8 cellular contexts compared by ENCODE assay signal in genomic region chr22:38069372-38070249, GRCh38. TPM values are rescaled to one million over a fixed set of nuclear protein-coding genes. Genes with fewer than 3 reads are reported as not detected.
DNase-seq lines count a peak whose midpoint lies in the region; ATAC-seq, FAIRE-seq and TF ChIP-seq lines count a peak whose summit lies in the region.

No MANE protein-coding gene starts in this region.

- no peak for DNase-seq in keratinocyte (ENCODE audit: low read depth, low spot score)
- DNase-seq in thyroid gland: peak in 1 of 2 donors; percentile 13
- no peak for DNase-seq in activated CD4-positive, alpha-beta memory T cell treated with anti-CD3 and anti-CD28 coated beads, Interleukin-2, amount 10 ng/mL, durations not matched to agents 7 days and 5 days
- DNase-seq in COLO668 (lab: John Stamatoyannopoulos, UW; ENCODE audit: unreplicated experiment): no peak

- POLR2A ChIA-PET in activated CD4-positive, alpha-beta memory T cell treated with anti-CD3 and anti-CD28 coated beads, Interleukin-2, amount 10 ng/mL, durations not matched to agents 7 days and 5 days (lab: Charles Lee): interaction anchor here (1.4 kb wide), 1 partner anchor 12 kb away, joined by 3 read pairs; no protein-coding TSS in a partner anchor

- no peaks in the 10 kb centered on the region for H3K4me1 Mint-ChIP-seq in activated CD4-positive, alpha-beta memory T cell treated with anti-CD3 and anti-CD28 coated beads, Interleukin-2, amount 10 ng/mL, durations not matched to agents 7 days and 5 days

- no peak for TF ChIP-seq POLR2A in thyroid gland (IDR thresholded peaks at IDR 0.05)

- WGBS in thyroid gland, 2 donors: 65 to 79% methylated on average over 16 of the region's 21 CpGs

- H3K79me2 ChIP-seq in KMS-11 (ENCODE audit: insufficient read depth, low read depth) (no peaks in the 10 kb centered on the region), keratinocyte (ENCODE audit: control insufficient read depth, insufficient read depth, low read length) (no peaks in the 10 kb centered on the region)

- H3K27me3 Mint-ChIP-seq in activated CD4-positive, alpha-beta memory T cell treated with anti-CD3 and anti-CD28 coated beads, Interleukin-2, amount 10 ng/mL, durations not matched to agents 7 days and 5 days: no peaks in the 10 kb centered on the region

- H3K4me3 ChIP-seq in KMS-11 (IDR thresholded peaks at IDR 0.05; ENCODE audit: insufficient read depth, low read depth, low read length) (no peak overlapping the region), keratinocyte (ENCODE audit: control insufficient read depth in 2 of 3, extremely low read depth in 1 of 3, insufficient read depth in 2 of 3, low read depth in 1 of 3, low read length in 3 of 3) (no peak overlapping the region), thyroid gland (replicated peaks in 1 of 3) (no peak overlapping the region)

- dilution Hi-C loops in keratinocyte (cut with MboI; ENCODE audit: extremely low pct_ligation_motif_present, low sequenced_read_pairs): no loop called here

- no peak for ATAC-seq in HG03442 (IDR thresholded peaks at IDR 0.05; ENCODE audit: unreplicated experiment)
- no peak for ATAC-seq in HG02623 (IDR thresholded peaks at IDR 0.05; ENCODE audit: unreplicated experiment)

- H4K20me1 ChIP-seq in KMS-11 (ENCODE audit: insufficient read depth) (no peaks in the 10 kb centered on the region), keratinocyte (ENCODE audit: control insufficient read depth, extremely low read depth, insufficient read depth, low read length) (no peaks in the 10 kb centered on the region)

- no peaks in the 10 kb centered on the region for H3K9me3 Mint-ChIP-seq in activated CD4-positive, alpha-beta memory T cell treated with anti-CD3 and anti-CD28 coated beads, Interleukin-2, amount 10 ng/mL, durations not matched to agents 7 days and 5 days

- H3K4me2 ChIP-seq in KMS-11: peak overlapping the region; percentile 90
- no peak overlapping the region for H3K4me2 ChIP-seq in keratinocyte (ENCODE audit: control insufficient read depth, extremely low read depth, insufficient read depth, low read depth, low read length)

- CTCF ChIA-PET in activated CD4-positive, alpha-beta memory T cell treated with anti-CD3 and anti-CD28 coated beads, Interleukin-2, amount 10 ng/mL, durations not matched to agents 7 days and 5 days (lab: Charles Lee): interaction anchor here (0.6 kb wide), 1 partner anchor 21 kb away, joined by 4 read pairs; no protein-coding TSS in a partner anchor

- FAIRE-seq in keratinocyte (lab: Jason Lieb, UNC): no peak

- H2AFZ ChIP-seq in KMS-11 (ENCODE audit: low read depth) (peak overlapping the region; percentile 56), keratinocyte (ENCODE audit: control insufficient read depth, low read length) (no peak overlapping the region)

- H3K4me1 ChIP-seq in KMS-11 (ENCODE audit: low read depth, poor library complexity, severe bottlenecking) (peaks cover 22% of the 10 kb centered on the region), keratinocyte (ENCODE audit: control insufficient read depth, extremely low read depth, insufficient read depth, low read length) (no peaks in the 10 kb centered on the region), thyroid gland (no peaks in the 10 kb centered on the region)

- peaks cover 3% of the 10 kb centered on the region for H3K36me3 Mint-ChIP-seq in activated CD4-positive, alpha-beta memory T cell treated with anti-CD3 and anti-CD28 coated beads, Interleukin-2, amount 10 ng/mL, durations not matched to agents 7 days and 5 days (ENCODE audit: low read depth)

- TF ChIP-seq CTCF in KMS-11 (conservative IDR thresholded peaks at IDR 0.05; ENCODE audit: low read depth, low read length) (peak; percentile 85), keratinocyte (optimal IDR thresholded peaks at IDR 0.05 in 1 of 3, IDR thresholded peaks at IDR 0.05 in 1 of 3, conservative IDR thresholded peaks at IDR 0.05 in 1 of 3; ENCODE audit: extremely low read depth in 1 of 3, insufficient read depth in 2 of 3, low read length in 3 of 3) (peak in 2 of 3 experiments; percentile 11 to 60), thyroid gland (IDR thresholded peaks at IDR 0.05) (peak in 1 of 6 experiments; percentile 30)

- H3K9me1 ChIP-seq in keratinocyte (ENCODE audit: control insufficient read depth, extremely low read depth, insufficient read depth, low read length): no peaks in the 10 kb centered on the region

- H3K4me3 Mint-ChIP-seq in activated CD4-positive, alpha-beta memory T cell treated with anti-CD3 and anti-CD28 coated beads, Interleukin-2, amount 10 ng/mL, durations not matched to agents 7 days and 5 days: no peak overlapping the region

- H3K27ac Mint-ChIP-seq in activated CD4-positive, alpha-beta memory T cell treated with anti-CD3 and anti-CD28 coated beads, Interleukin-2, amount 10 ng/mL, durations not matched to agents 7 days and 5 days: no peak overlapping the region

- no peaks in the 10 kb centered on the region for H3K9me3 ChIP-seq in keratinocyte (ENCODE audit: control insufficient read depth, low read depth, low read length)
- H3K9me3 ChIP-seq in thyroid gland: no peaks in the 10 kb centered on the region

- H3K36me3 ChIP-seq in KMS-11 (ENCODE audit: insufficient read depth): no peaks in the 10 kb centered on the region
- H3K36me3 ChIP-seq in keratinocyte (ENCODE audit: control insufficient read depth in 2 of 2, extremely low read depth in 1 of 2, insufficient read depth in 2 of 2, low read length in 2 of 2): peaks cover 35 to 42% of the 10 kb centered on the region in 2 experiments
- H3K36me3 ChIP-seq in thyroid gland: peaks cover 76% of the 10 kb centered on the region in 2 donors

- H3K27ac ChIP-seq in KMS-11 (peak overlapping the region; percentile 44), angular gyrus (ENCODE audit: low read depth, low read length) (peak overlapping the region; percentile 98), keratinocyte (ENCODE audit: control insufficient read depth, insufficient read depth, low read length) (no peak overlapping the region), thyroid gland (peak overlapping the region; percentile 26 to 53 (median 49))

- intact Hi-C loops in thyroid gland (cut with DNase I): no loop called here

- H3K9ac ChIP-seq in KMS-11 (peak overlapping the region; percentile 38; the same call in 1 of the 2 replicates), keratinocyte (ENCODE audit: control insufficient read depth, extremely low read depth, insufficient read depth, low read length) (no peak overlapping the region)

- H3K27me3 ChIP-seq in KMS-11 (ENCODE audit: insufficient read depth, low read depth) (no peaks in the 10 kb centered on the region), keratinocyte (ENCODE audit: control insufficient read depth, extremely low read depth, insufficient read depth, low read length) (no peaks in the 10 kb centered on the region), thyroid gland (no peaks in the 10 kb centered on the region)

RNA-seq across cellular contexts. Expression of gene PICK1, which starts 12.4 kb away (rescaled TPM):
- 26.8 to 33.0 TPM (median 28.8 TPM) in 3 replicates for polyA plus RNA-seq in keratinocyte
- polyA plus RNA-seq in keratinocyte (2011; ENCODE audit: low read depth): 19.1 TPM
- 20.1 and 26.9 TPM in 2 replicates for polyA plus RNA-seq in keratinocyte (2011; cell fraction: cytosol; rRNA removed)
- 55.5 and 68.0 TPM in 2 replicates for polyA plus RNA-seq in keratinocyte (2011; cell fraction: nucleus; rRNA removed)
- 12.1 and 20.9 TPM in 2 replicates for polyA plus RNA-seq in keratinocyte (2012; ENCODE audit: low replicate concordance)
- 28.4 to 38.8 TPM (median 31.8 TPM) in 3 replicates for polyA minus RNA-seq in keratinocyte
- 14.6 TPM for polyA minus RNA-seq in keratinocyte (2011; cell fraction: cytosol; rRNA and poly(A)+ RNA removed)
- polyA minus RNA-seq in keratinocyte (2011; cell fraction: nucleus; rRNA and poly(A)+ RNA removed): 15.1 and 23.4 TPM in 2 replicates
- total RNA-seq in thyroid gland: 10 to 100 TPM; 52.2 to 81.4 (median 57.5) TPM
- total RNA-seq in activated CD4-positive, alpha-beta memory T cell treated with anti-CD3 and anti-CD28 coated beads, Interleukin-2, amount 10 ng/mL, durations not matched to agents 7 days and 5 days: 10 to 100 TPM; 11.4 to 12.7 TPM

RNA-seq across cellular contexts. Expression of gene SLC16A8, which starts 14.4 kb away (rescaled TPM):
- polyA plus RNA-seq in keratinocyte: not detected in 3 replicates
- not detected for polyA plus RNA-seq in keratinocyte (2011; ENCODE audit: low read depth)
- not detected in 2 replicates for polyA plus RNA-seq in keratinocyte (2011; cell fraction: cytosol; rRNA removed)
- polyA plus RNA-seq in keratinocyte (2011; cell fraction: nucleus; rRNA removed): not detected in 2 replicates
- 0.59 TPM in 1 of 2 replicates, not detected in the other for polyA plus RNA-seq in keratinocyte (2012; ENCODE audit: low replicate concordance)
- polyA minus RNA-seq in keratinocyte: not detected in 3 replicates
- polyA minus RNA-seq in keratinocyte (2011; cell fraction: cytosol; rRNA and poly(A)+ RNA removed): not detected
- not detected in 2 replicates for polyA minus RNA-seq in keratinocyte (2011; cell fraction: nucleus; rRNA and poly(A)+ RNA removed)
- total RNA-seq in thyroid gland: 1 to 10 TPM in 1 of 4 donors, under 1 TPM in 1, not detected in 2; 0.88 to 1.0 TPM
- total RNA-seq in activated CD4-positive, alpha-beta memory T cell treated with anti-CD3 and anti-CD28 coated beads, Interleukin-2, amount 10 ng/mL, durations not matched to agents 7 days and 5 days: not detected

RNA-seq across cellular contexts. Expression of gene BAIAP2L2, which starts 40.9 kb away (rescaled TPM):
- 2.3 to 4.8 TPM (median 3.2 TPM) in 3 replicates for polyA plus RNA-seq in keratinocyte
- polyA plus RNA-seq in keratinocyte (2011; ENCODE audit: low read depth): 2.0 TPM
- polyA plus RNA-seq in keratinocyte (2011; cell fraction: cytosol; rRNA removed): 2.5 and 7.8 TPM in 2 replicates
- polyA plus RNA-seq in keratinocyte (2011; cell fraction: nucleus; rRNA removed): 2.3 and 3.2 TPM in 2 replicates
- polyA plus RNA-seq in keratinocyte (2012; ENCODE audit: low replicate concordance): 3.1 and 4.9 TPM in 2 replicates
- 1.5 to 2.7 TPM (median 2.0 TPM) in 3 replicates for polyA minus RNA-seq in keratinocyte
- polyA minus RNA-seq in keratinocyte (2011; cell fraction: cytosol; rRNA and poly(A)+ RNA removed): 9.8 TPM
- polyA minus RNA-seq in keratinocyte (2011; cell fraction: nucleus; rRNA and poly(A)+ RNA removed): 2.2 TPM in 1 of 2 replicates, not detected in the other
- total RNA-seq in thyroid gland: 1 to 10 TPM in 2 of 4 donors, under 1 TPM in 2; 0.50 to 1.7 (median 1.1) TPM
- total RNA-seq in activated CD4-positive, alpha-beta memory T cell treated with anti-CD3 and anti-CD28 coated beads, Interleukin-2, amount 10 ng/mL, durations not matched to agents 7 days and 5 days: under 1 TPM; 0.55 to 0.63 TPM
